In genomic region chr1:54199765-54200518, GRCh38 we compare ENCODE assay signal across 1 cellular context.
TF ChIP-seq lines count a peak whose summit lies in the region.

CYB5RL (minus strand) TSS chr1:54200030; CDS start chr1:54195616, 4,414 bp downstream.
MRPL37 (plus strand) TSS chr1:54200167; CDS start chr1:54200244, 77 bp downstream.

TF ChIP-seq in HepG2, 621 proteins besides CTCF, POLR2A, EP300 and RAD21 (continued from another document):
- TF ChIP-seq ZBTB4 (CRISPR knock-in tag; IDR thresholded peaks at IDR 0.05; ENCODE audit: borderline replicate concordance) (no peak), ELF4 (CRISPR knock-in tag; IDR thresholded peaks at IDR 0.05; ENCODE audit: borderline replicate concordance) (0 out of 2 replicates have a peak, but pooled peaks have one; percentile 50), TERF1 (CRISPR knock-in tag; IDR thresholded peaks at IDR 0.05) (no peak), EHMT2 (IDR thresholded peaks at IDR 0.05; ENCODE audit: borderline replicate concordance, low read depth, low read length) (no peak), FOXJ3 (CRISPR knock-in tag; IDR thresholded peaks at IDR 0.05; ENCODE audit: borderline replicate concordance) (peak; percentile 52; the same call in 1 of the 2 replicates), ZSCAN9 (CRISPR knock-in tag; IDR thresholded peaks at IDR 0.05; ENCODE audit: borderline replicate concordance) (no peak; the same call in 1 of the 2 replicates), RBAK (CRISPR knock-in tag; IDR thresholded peaks at IDR 0.05) (no peak)
